10 cellular contexts compared by ENCODE assay signal in genomic region chr5:176630681-176631222, GRCh38. TPM values are rescaled to one million over a fixed set of nuclear protein-coding genes. Genes with fewer than 3 reads are reported as not detected.
DNase-seq lines count a peak whose midpoint lies in the region; ATAC-seq and TF ChIP-seq lines count a peak whose summit lies in the region.
"Had no signal": no experiment of that assay in that cellular context is flagged by ENCODE, and none has a peak within 500 bp of the region (broad histone marks: within the 10 kb centered on the region; RNA-seq: fewer than 3 reads in every experiment).

No MANE protein-coding gene starts in this region.

- H3K27me3 ChIP-seq in BLaER1 (peaks cover 27% of the 10 kb centered on the region), IMR-90 (ENCODE audit: control insufficient read depth, insufficient read depth, low read length) (peaks cover 72% of the 10 kb centered on the region)

- H2AK9ac ChIP-seq in IMR-90 (replicated peaks; ENCODE audit: low read depth, low read length, poor library complexity): no peak overlapping the region

- no peak overlapping the region for H4K8ac ChIP-seq in IMR-90 (ENCODE audit: low read depth in 2 of 2, low read length in 2 of 2)

- H3K27ac Mint-ChIP-seq in neural crest cell (ENCODE audit: unreplicated experiment): no peak overlapping the region

- no peak overlapping the region for H2BK20ac ChIP-seq in IMR-90 (ENCODE audit: low read depth, low read length)

- DNase-seq in IMR-90: no peak
- DNase-seq in choroid plexus epithelial cell (ENCODE audit: low read depth): no peak
- DNase-seq in neural crest cell (ENCODE audit: low read depth, low spot score): no peak
- DNase-seq in activated gamma-delta T cell (lab: John Stamatoyannopoulos, UW): no peak
- no peak for DNase-seq in globus pallidus (ENCODE audit: low spot score)

- H3K27ac ChIP-seq in BLaER1 (no peak overlapping the region), IMR-90 (ENCODE audit: insufficient read depth, low read length) (no peak overlapping the region)
- H3K27ac ChIP-seq: HL-60 had no signal

- peaks cover 3% of the 10 kb centered on the region for H3K9me3 Mint-ChIP-seq in neural crest cell

- no peak overlapping the region for H4K5ac ChIP-seq in IMR-90 (ENCODE audit: low read depth, low read length)

- no TSS peak for BruUV-seq in IMR-90 (replicated peaks; lab: Mats Ljungman, UMichigan)

- intact Hi-C loops in IMR-90 (cut with micrococcal nuclease): no loop called here

- TF ChIP-seq RAD21 in IMR-90 (IDR thresholded peaks at IDR 0.05; ENCODE audit: low read length): no peak

- no peak overlapping the region for H4K91ac ChIP-seq in IMR-90 (ENCODE audit: insufficient read depth, low read depth, low read length)

- 40% methylated on average over 5 of the region's 20 CpGs; no CpG with 5 or more reads in 1 of the 2 experiments for WGBS in IMR-90 (ENCODE audit: extremely low coverage in 2 of 2, insufficient read length in 1 of 2), 2 experiments

- peaks cover 3% of the 10 kb centered on the region; the same call in 1 of the 2 replicates for H3K9me1 ChIP-seq in IMR-90 (ENCODE audit: insufficient read depth, low read length)

- no peak overlapping the region for H3K18ac ChIP-seq in IMR-90 (ENCODE audit: low read depth, low read length)

- peak overlapping the region; percentile 35; the same call in 1 of the 2 replicates for H3K23ac ChIP-seq in IMR-90 (ENCODE audit: low read depth, low read length)

- in situ Hi-C loops in IMR-90 (cut with MboI; ENCODE audit: low sequenced_read_pairs): no loop called here

- peak overlapping the region; percentile 65 for H3K4me3 Mint-ChIP-seq in neural crest cell

- H3K14ac ChIP-seq in IMR-90 (replicated peaks; ENCODE audit: low read depth, low read length): no peak overlapping the region

- dilution Hi-C loops in IMR-90 (cut with HindIII; ENCODE audit: low sequenced_read_pairs, unreplicated experiment): no loop called here

- H3K9ac ChIP-seq in BLaER1: peak overlapping the region; percentile 39; the same call in 1 of the 2 replicates
- H3K9ac ChIP-seq in IMR-90 (ENCODE audit: low read depth, low read length): no peak overlapping the region

- H3K4me3 ChIP-seq in BLaER1 (peak overlapping the region; percentile 73), IMR-90 (ENCODE audit: insufficient read depth, low read depth, low read length) (peak overlapping the region; percentile 26), choroid plexus epithelial cell (ENCODE audit: low read depth, low read length) (peak overlapping the region; percentile 52)

- peaks cover 93% of the 10 kb centered on the region for H3K4me1 ChIP-seq in BLaER1
- peaks cover 2% of the 10 kb centered on the region; the same call in 1 of the 2 replicates for H3K4me1 ChIP-seq in IMR-90 (ENCODE audit: control insufficient read depth, insufficient read depth, low read length)

- H3K36me3 ChIP-seq in BLaER1: no peaks in the 10 kb centered on the region
- H3K36me3 ChIP-seq in IMR-90 (ENCODE audit: control insufficient read depth, insufficient read depth, low read length): no peaks in the 10 kb centered on the region

- peaks cover 92% of the 10 kb centered on the region for H3K27me3 Mint-ChIP-seq in neural crest cell (ENCODE audit: low read depth)

- peak overlapping the region; percentile 99 for H3K4me2 ChIP-seq in BLaER1
- peak overlapping the region; percentile 77 for H3K4me2 ChIP-seq in IMR-90 (ENCODE audit: low read depth, low read length)

- ATAC-seq in IMR-90 (ENCODE audit: low read depth) (no peak), HG03045 (IDR thresholded peaks at IDR 0.05; ENCODE audit: unreplicated experiment) (no peak)
- no peak for ATAC-seq in activated CD4-positive, CD25-positive, alpha-beta regulatory T cell treated with anti-CD3 and anti-CD28 coated beads, Interleukin-2, amount 50 U/mL, for 24 hours

- no peak for TF ChIP-seq CTCF in IMR-90 (conservative IDR thresholded peaks at IDR 0.05; ENCODE audit: low read depth, low read length)
- no peak for TF ChIP-seq CTCF in choroid plexus epithelial cell (conservative IDR thresholded peaks at IDR 0.05; ENCODE audit: low read depth, low read length)
- TF ChIP-seq CTCF in neural crest cell (conservative IDR thresholded peaks at IDR 0.05): no peak

- H3K9me3 ChIP-seq in BLaER1 (no peaks in the 10 kb centered on the region), IMR-90 (ENCODE audit: control insufficient read depth, insufficient read depth, low read length) (peaks cover 5% of the 10 kb centered on the region)

- H3K4ac ChIP-seq in IMR-90 (ENCODE audit: low read depth, low read length): no peak overlapping the region

- H3K36me3 Mint-ChIP-seq in neural crest cell (ENCODE audit: low read depth): no peaks in the 10 kb centered on the region

- H2AK5ac ChIP-seq in IMR-90 (ENCODE audit: low read depth, low read length): no peak overlapping the region

- H2BK120ac ChIP-seq in IMR-90 (ENCODE audit: low read depth, low read length): no peak overlapping the region

- H4K20me1 ChIP-seq in BLaER1 (peaks cover 28% of the 10 kb centered on the region), IMR-90 (ENCODE audit: insufficient read depth, low read length) (no peaks in the 10 kb centered on the region; the same call in 1 of the 2 replicates)

- no peak overlapping the region for H2BK5ac ChIP-seq in IMR-90 (ENCODE audit: low read depth, low read length, poor library complexity, severe bottlenecking)

- peak overlapping the region; percentile 82 for H2AFZ ChIP-seq in IMR-90 (replicated peaks; ENCODE audit: low read length, poor library complexity)

- TF ChIP-seq POLR2A in IMR-90 (IDR thresholded peaks at IDR 0.05; ENCODE audit: low read depth, low read length): no peak

- H3K4me1 Mint-ChIP-seq in neural crest cell: peaks cover 6% of the 10 kb centered on the region

- no peak overlapping the region for H2BK15ac ChIP-seq in IMR-90 (ENCODE audit: low read depth, low read length)

- no peak overlapping the region for H3K56ac ChIP-seq in IMR-90 (ENCODE audit: extremely low read depth, insufficient read depth, low read length)

- CTCF ChIA-PET in IMR-90 (lab: Yijun Ruan, JAX): interaction anchor here (0.6 to 1.9 kb wide), 4 partner anchors 17 to 284 kb away, joined by 3 to 7 read pairs (median 4); partner anchors contain the start of gene TSPAN17

- no peaks in the 10 kb centered on the region for H3K79me1 ChIP-seq in IMR-90 (ENCODE audit: low read depth in 1 of 2, low read length in 2 of 2)

- POLR2A ChIA-PET in IMR-90 (lab: Charles Lee; ENCODE audit: unreplicated experiment): no interaction called here

TF ChIP-seq in IMR-90, 13 proteins besides CTCF, POLR2A, EP300 and RAD21:
- no peak for TF ChIP-seq ELK1 (IDR thresholded peaks at IDR 0.05; ENCODE audit: borderline replicate concordance, low read depth, low read length)
- no peak for TF ChIP-seq CHD1 (IDR thresholded peaks at IDR 0.05; ENCODE audit: low read depth, low read length)
- TF ChIP-seq BHLHE40 (IDR thresholded peaks at IDR 0.05; ENCODE audit: low read depth, low read length): peak; percentile 15; the same call in 1 of the 2 replicates
TF ChIP-seq in IMR-90: peak in this region for 1.

RNA-seq across cellular contexts. Expression of gene EIF4E1B, which starts 0.3 kb away (rescaled TPM):
- not detected in 2 replicates for total RNA-seq in IMR-90 (2012; rRNA removed)
- polyA plus RNA-seq in IMR-90 (2012; rRNA removed): not detected in 2 replicates
- not detected in 2 replicates for polyA plus RNA-seq in IMR-90 (2012; cell fraction: cytosol; rRNA removed)
- polyA plus RNA-seq in IMR-90 (2012; cell fraction: nucleus; rRNA removed; ENCODE audit: low replicate concordance): not detected in 2 replicates
- total RNA-seq in neural crest cell: not detected in 2 replicates
- total RNA-seq: T-helper 2 cell treated with Interferon-gamma antibody and Interleukin-4, amounts not matched to agents 100 ng/mL and 5 ng/mL, for 36 hours had no signal

RNA-seq across cellular contexts. Expression of gene SNCB, which starts 0.4 kb away (rescaled TPM):
- total RNA-seq in IMR-90 (2012; rRNA removed) (not detected in 2 replicates), neural crest cell (0.40 and 0.96 TPM in 2 replicates)
- 0.40 and 0.41 TPM in 2 replicates for polyA plus RNA-seq in IMR-90 (2012; rRNA removed)
- polyA plus RNA-seq in IMR-90 (2012; cell fraction: cytosol; rRNA removed): 0.52 and 0.58 TPM in 2 replicates
- 0.51 and 0.54 TPM in 2 replicates for polyA plus RNA-seq in IMR-90 (2012; cell fraction: nucleus; rRNA removed; ENCODE audit: low replicate concordance)
- total RNA-seq: T-helper 2 cell treated with Interferon-gamma antibody and Interleukin-4, amounts not matched to agents 100 ng/mL and 5 ng/mL, for 36 hours had no signal

RNA-seq across cellular contexts. Expression of gene TSPAN17, which starts 16.5 kb away (rescaled TPM):
- total RNA-seq in IMR-90 (2012; rRNA removed) (34.2 and 35.3 TPM in 2 replicates), neural crest cell (38.8 and 40.9 TPM in 2 replicates)
- polyA plus RNA-seq in IMR-90 (2012; rRNA removed): 40.9 and 41.6 TPM in 2 replicates
- polyA plus RNA-seq in IMR-90 (2012; cell fraction: cytosol; rRNA removed): 40.1 and 58.5 TPM in 2 replicates
- 74.1 and 106 TPM in 2 replicates for polyA plus RNA-seq in IMR-90 (2012; cell fraction: nucleus; rRNA removed; ENCODE audit: low replicate concordance)

RNA-seq across cellular contexts. Expression of gene GPRIN1, which starts 20.8 kb away (rescaled TPM):
- total RNA-seq in IMR-90 (2012; rRNA removed) (2.5 and 3.0 TPM in 2 replicates), neural crest cell (35.9 and 39.0 TPM in 2 replicates)
- polyA plus RNA-seq in IMR-90 (2012; rRNA removed): 4.7 and 5.1 TPM in 2 replicates
- 3.6 TPM in 2 replicates for polyA plus RNA-seq in IMR-90 (2012; cell fraction: cytosol; rRNA removed)
- 1.4 and 2.5 TPM in 2 replicates for polyA plus RNA-seq in IMR-90 (2012; cell fraction: nucleus; rRNA removed; ENCODE audit: low replicate concordance)
